Comparison of ENCODE assay signal across 18 cellular contexts in the genomic region with DNA sequence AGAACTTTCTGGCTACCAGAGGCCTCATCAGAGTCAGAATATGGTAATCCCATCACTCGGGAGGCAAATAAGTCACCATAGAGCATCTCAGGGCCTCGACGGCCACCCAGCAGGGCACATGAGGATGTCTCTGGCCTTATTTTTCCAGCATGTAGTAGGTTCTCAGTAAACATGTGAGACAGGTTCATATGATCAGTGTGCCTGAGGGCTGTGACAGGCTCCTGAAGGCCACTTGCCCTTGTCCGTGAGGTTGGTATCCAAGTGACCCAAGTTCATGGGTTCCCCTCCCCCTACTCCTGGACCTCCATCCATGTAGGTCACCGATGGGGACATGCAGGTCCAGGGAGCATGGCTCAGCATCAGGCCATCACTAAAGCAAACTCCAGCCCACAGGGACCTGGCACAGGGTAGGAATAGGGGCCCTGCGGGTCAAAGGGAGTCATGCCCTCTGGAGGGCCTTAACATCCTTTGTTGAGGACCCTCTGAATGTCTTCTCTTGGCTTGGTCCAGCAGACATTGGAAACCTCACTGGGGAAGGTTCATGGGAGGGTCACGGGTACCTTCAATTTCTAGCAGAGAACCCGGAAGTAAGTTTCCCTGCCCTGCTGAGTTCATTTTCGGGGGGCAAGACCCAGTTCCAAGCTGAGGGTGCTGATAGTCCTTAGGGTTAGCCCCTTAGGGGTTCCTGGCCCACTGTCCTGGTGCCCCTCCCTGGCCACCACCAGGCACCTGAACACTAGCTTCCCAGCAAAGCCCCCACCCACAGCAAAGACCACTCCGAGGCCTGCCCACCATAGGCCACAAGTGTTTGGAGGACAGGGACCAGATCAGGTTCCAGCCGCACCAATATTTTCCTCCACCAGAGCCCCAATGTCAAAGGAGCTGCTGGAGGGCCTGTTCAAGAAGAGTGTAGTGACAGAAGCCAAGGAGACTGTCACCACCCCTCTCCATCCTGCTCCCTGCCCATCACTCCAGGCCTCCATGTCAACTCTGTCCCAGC.
"Had no signal": no experiment of that assay in that cellular context is flagged by ENCODE, and none has a peak within 500 bp of the region (broad histone marks: within the 10 kb centered on the region; RNA-seq: fewer than 3 reads in every experiment).

No MANE protein-coding gene starts in this region.

- H3K27me3 Mint-ChIP-seq: naive B cell had no signal

- H3K27me3 ChIP-seq: colonic mucosa, gastrocnemius medialis, heart right ventricle, neutrophil, sigmoid colon, stomach had no signal

- H3K4me1 Mint-ChIP-seq: nephron had no signal

- H3K27ac ChIP-seq: colonic mucosa, gastrocnemius medialis, heart right ventricle, left ventricle myocardium inferior, lower lobe of right lung, neutrophil, sigmoid colon, skin epidermis, stomach had no signal

- H3K9me3 Mint-ChIP-seq: nephron had no signal

- H3K4me3 Mint-ChIP-seq: naive B cell, nephron had no signal

- H3K4me3 ChIP-seq: colonic mucosa, gastrocnemius medialis, heart right ventricle, left ventricle myocardium inferior, lower lobe of right lung, sigmoid colon, skin epidermis, stomach had no signal

- DNase-seq: colonic mucosa; effector CD8-positive, alpha-beta T cell; gastrocnemius medialis; heart right ventricle; hypothalamus; left ventricle myocardium inferior; lower lobe of right lung; mesenchymal stem cell; naive B cell; sigmoid colon; stimulated activated CD4-positive, alpha-beta T cell treated with anti-CD3 and anti-CD28 coated beads, Interleukin-2, amount 100 ng/mL, for 24 hours; stimulated activated naive CD4-positive, alpha-beta T cell; stomach; substantia nigra; trophoblast cell had no signal

- H3K4me1 ChIP-seq: colonic mucosa, gastrocnemius medialis, heart right ventricle, left ventricle myocardium inferior, lower lobe of right lung, sigmoid colon, stomach had no signal

- H3K9me3 ChIP-seq: colonic mucosa, gastrocnemius medialis, heart right ventricle, left ventricle myocardium inferior, lower lobe of right lung, neutrophil, sigmoid colon, stomach had no signal

- H3K27ac Mint-ChIP-seq: naive B cell, nephron had no signal

- H3K36me3 ChIP-seq: colonic mucosa, gastrocnemius medialis, heart right ventricle, left ventricle myocardium inferior, lower lobe of right lung, sigmoid colon, stomach had no signal
